In genomic region chr5:1523793-1524480, GRCh38 we compare ENCODE assay signal across 8 cellular contexts. TPM values are rescaled to one million over a fixed set of nuclear protein-coding genes. Genes with fewer than 3 reads are reported as not detected.
DNase-seq lines count a peak whose midpoint lies in the region; ATAC-seq and TF ChIP-seq lines count a peak whose summit lies in the region.

A gene with protein sequence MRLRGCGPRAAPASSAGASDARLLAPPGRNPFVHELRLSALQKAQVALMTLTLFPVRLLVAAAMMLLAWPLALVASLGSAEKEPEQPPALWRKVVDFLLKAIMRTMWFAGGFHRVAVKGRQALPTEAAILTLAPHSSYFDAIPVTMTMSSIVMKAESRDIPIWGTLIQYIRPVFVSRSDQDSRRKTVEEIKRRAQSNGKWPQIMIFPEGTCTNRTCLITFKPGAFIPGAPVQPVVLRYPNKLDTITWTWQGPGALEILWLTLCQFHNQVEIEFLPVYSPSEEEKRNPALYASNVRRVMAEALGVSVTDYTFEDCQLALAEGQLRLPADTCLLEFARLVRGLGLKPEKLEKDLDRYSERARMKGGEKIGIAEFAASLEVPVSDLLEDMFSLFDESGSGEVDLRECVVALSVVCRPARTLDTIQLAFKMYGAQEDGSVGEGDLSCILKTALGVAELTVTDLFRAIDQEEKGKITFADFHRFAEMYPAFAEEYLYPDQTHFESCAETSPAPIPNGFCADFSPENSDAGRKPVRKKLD (minus strand): TSS chr5:1523960. CDS start chr5:1523844, 116 bp downstream.

- H3K9me2 ChIP-seq in Loucy (replicated peaks; ENCODE audit: low read depth, low read length): no peaks in the 10 kb centered on the region

- H3K27me3 ChIP-seq in H7 (ENCODE audit: control insufficient read depth, insufficient read depth, low read length) (no peaks in the 10 kb centered on the region), Loucy (ENCODE audit: insufficient read depth, low read length, poor library complexity, severe bottlenecking) (no peaks in the 10 kb centered on the region), osteoblast (ENCODE audit: insufficient read depth, low read length) (peaks cover 4% of the 10 kb centered on the region), thoracic aorta (replicated peaks; ENCODE audit: insufficient read depth) (no peaks in the 10 kb centered on the region)

- no peak for TF ChIP-seq CTCF in Loucy (conservative IDR thresholded peaks at IDR 0.05; ENCODE audit: low read length)
- TF ChIP-seq CTCF in osteoblast (IDR thresholded peaks at IDR 0.05; ENCODE audit: extremely low read depth, low read depth, low read length): no peak
- TF ChIP-seq CTCF in thoracic aorta (IDR thresholded peaks at IDR 0.05): peak; percentile 36

- ATAC-seq in SK-N-SH treated with all-trans-retinoic acid at 6 μM for 48 hours (peak; percentile 82), thoracic aorta (ENCODE audit: insufficient number of reproducible peaks, low FRiP score, low read depth) (peak; percentile 88)

- peak; percentile 98 for DNase-seq in GM03348 (ENCODE audit: low spot score)
- peak; percentile 97 for DNase-seq in H7
- peak; percentile 77 for DNase-seq in glomerular visceral epithelial cell (ENCODE audit: extremely low spot score)
- peak; percentile 98 for DNase-seq in osteoblast (ENCODE audit: insufficient read length, low spot score, missing footprints)
- peak; percentile 28 for DNase-seq in thoracic aorta (ENCODE audit: low spot score)

- peaks cover 5% of the 10 kb centered on the region for H3K36me3 Mint-ChIP-seq in activated naive CD4-positive, alpha-beta T cell treated with anti-CD3 and anti-CD28 coated beads, Interleukin-2, amount 50 U/mL, for 24 hours

- H3K4me3 Mint-ChIP-seq in activated naive CD4-positive, alpha-beta T cell treated with anti-CD3 and anti-CD28 coated beads, Interleukin-2, amount 50 U/mL, for 24 hours: peak within 1 kb of the TSS; percentile 88

- H3K9me3 ChIP-seq in Loucy (ENCODE audit: insufficient read depth, low read depth, low read length) (no peaks in the 10 kb centered on the region), osteoblast (ENCODE audit: low read depth, low read length) (no peaks in the 10 kb centered on the region), thoracic aorta (no peaks in the 10 kb centered on the region)

- no peaks in the 10 kb centered on the region for H3F3A ChIP-seq in Loucy (ENCODE audit: low read depth)

- H3K4me1 Mint-ChIP-seq in activated naive CD4-positive, alpha-beta T cell treated with anti-CD3 and anti-CD28 coated beads, Interleukin-2, amount 50 U/mL, for 24 hours: peaks cover 17% of the 10 kb centered on the region

- no peaks in the 10 kb centered on the region for H3K27me3 Mint-ChIP-seq in activated naive CD4-positive, alpha-beta T cell treated with anti-CD3 and anti-CD28 coated beads, Interleukin-2, amount 50 U/mL, for 24 hours

- H4K20me1 ChIP-seq in Loucy (ENCODE audit: insufficient read depth, low read length, poor library complexity, severe bottlenecking): peaks cover 37% of the 10 kb centered on the region
- H4K20me1 ChIP-seq in osteoblast (ENCODE audit: insufficient read depth, low read length): peaks cover 26% of the 10 kb centered on the region

- H3K79me2 ChIP-seq in Loucy (ENCODE audit: insufficient read depth, low read length) (peaks cover 44% of the 10 kb centered on the region), osteoblast (ENCODE audit: insufficient read depth, low read length) (peaks cover 41% of the 10 kb centered on the region)

- H3K27ac ChIP-seq in osteoblast (ENCODE audit: low read depth, low read length): peak within 1 kb of the TSS; percentile 68
- H3K27ac ChIP-seq in thoracic aorta: peak within 1 kb of the TSS; percentile 71 to 80

- H3K9ac ChIP-seq in Loucy (ENCODE audit: low read depth, low read length, poor library complexity, severe bottlenecking): peak within 1 kb of the TSS; percentile 89

- H3K4me2 ChIP-seq in Loucy (ENCODE audit: low read depth, low read length, poor library complexity, severe bottlenecking) (peak within 1 kb of the TSS; percentile 90), osteoblast (ENCODE audit: insufficient read depth, low read length) (peak within 1 kb of the TSS; percentile 82)

- H3K36me3 ChIP-seq in H7 (replicated peaks; ENCODE audit: control insufficient read depth, insufficient read depth, low read length) (peaks cover 5% of the 10 kb centered on the region), Loucy (ENCODE audit: insufficient read depth, low read length) (peaks cover 13% of the 10 kb centered on the region; the same call in 1 of the 2 replicates), osteoblast (ENCODE audit: insufficient read depth, low read length) (peaks cover 22% of the 10 kb centered on the region), thoracic aorta (no peaks in the 10 kb centered on the region)

- peak within 1 kb of the TSS; percentile 46 for H3K27ac Mint-ChIP-seq in activated naive CD4-positive, alpha-beta T cell treated with anti-CD3 and anti-CD28 coated beads, Interleukin-2, amount 50 U/mL, for 24 hours

- H3K4me1 ChIP-seq in Loucy (ENCODE audit: insufficient read depth, low read length, poor library complexity, severe bottlenecking) (peaks cover 29% of the 10 kb centered on the region), osteoblast (ENCODE audit: insufficient read depth, low read length) (peaks cover 17% of the 10 kb centered on the region), thoracic aorta (ENCODE audit: control insufficient read depth in 1 of 2, low read depth in 2 of 2) (peaks cover 16 to 22% of the 10 kb centered on the region in 2 donors)

- peak within 1 kb of the TSS; percentile 65 for H3K4me3 ChIP-seq in H7 (ENCODE audit: insufficient read depth, low read depth, low read length)
- H3K4me3 ChIP-seq in Loucy (ENCODE audit: low read length, poor library complexity, severe bottlenecking): peak within 1 kb of the TSS; percentile 78
- H3K4me3 ChIP-seq in osteoblast (ENCODE audit: insufficient read depth, low read length): peak within 1 kb of the TSS; percentile 76
- H3K4me3 ChIP-seq in thoracic aorta: peak within 1 kb of the TSS; percentile 93

- H2AFZ ChIP-seq in Loucy (ENCODE audit: low read length): peak within 1 kb of the TSS; percentile 85; the same call in 1 of the 2 replicates
- peak within 1 kb of the TSS; percentile 88 for H2AFZ ChIP-seq in osteoblast (ENCODE audit: low read length)

- H3K9me3 Mint-ChIP-seq in activated naive CD4-positive, alpha-beta T cell treated with anti-CD3 and anti-CD28 coated beads, Interleukin-2, amount 50 U/mL, for 24 hours: no peaks in the 10 kb centered on the region

TF ChIP-seq in SK-N-SH treated with all-trans-retinoic acid at 6 μM for 48 hours, 23 proteins besides CTCF, POLR2A, EP300 and RAD21:
- TF ChIP-seq ZFP3 (CRISPR knock-in tag; IDR thresholded peaks at IDR 0.05): peak; percentile 81
- TF ChIP-seq SNAI2 (CRISPR knock-in tag; IDR thresholded peaks at IDR 0.05): no peak
TF ChIP-seq in SK-N-SH treated with all-trans-retinoic acid at 6 μM for 48 hours: peak in this region for 1.

RNA-seq across cellular contexts. Expression of the gene that starts here (rescaled TPM):
- 70.2 and 77.5 TPM in 2 replicates for total RNA-seq in H7 (2014; rRNA removed; shearing (Covaris generic))
- total RNA-seq in osteoblast (11.6 and 15.6 TPM in 2 replicates), thoracic aorta (10 to 100 TPM; 53.9 to 54.6 TPM)

Comparison
In these comparisons a context has a peak if more than half of its experiments do, and no peak if none do; other contexts are left out.
1. Peak in every context shown above with its lines: DNase-seq, ATAC-seq, H3K4me3 ChIP-seq and H3K27ac ChIP-seq.
2. DNase-seq: peak in every context shown above with its lines; median percentile 98 in GM03348; 98 in osteoblast; 97 in H7; 77 in glomerular visceral epithelial cell; 28 in thoracic aorta.